In genomic region chr3:49401758-49402157, GRCh38 we compare ENCODE assay signal across 22 cellular contexts. TPM values are rescaled to one million over a fixed set of nuclear protein-coding genes. Genes with fewer than 3 reads are reported as not detected.
DNase-seq lines count a peak whose midpoint lies in the region; ATAC-seq and TF ChIP-seq lines count a peak whose summit lies in the region.
"Had no signal": no experiment of that assay in that cellular context is flagged by ENCODE, and none has a peak within 500 bp of the region (broad histone marks: within the 10 kb centered on the region; RNA-seq: fewer than 3 reads in every experiment).

No MANE protein-coding gene starts in this region.

- peaks cover 34% of the 10 kb centered on the region for H4K20me1 ChIP-seq in DOHH2 (ENCODE audit: control insufficient read depth, insufficient read depth, low read depth, low read length)

- H3K36me3 ChIP-seq in DOHH2 (ENCODE audit: control insufficient read depth, low read length) (peaks cover 62% of the 10 kb centered on the region), left lung (peaks cover 0 to 15% of the 10 kb centered on the region in 2 donors), upper lobe of left lung (peaks cover 0 to 17% (median 2%) of the 10 kb centered on the region in 4 donors)
- H3K36me3 ChIP-seq: neural progenitor cell had no signal

- peaks cover 100% of the 10 kb centered on the region for H3K79me2 ChIP-seq in DOHH2 (ENCODE audit: control insufficient read depth, low read length)

- DNase-seq in activated T-cell treated with anti-CD3 and anti-CD28 coated beads, Interleukin-2, amount 50 U/mL, for 24 hours = no peak
- no peak for DNase-seq in activated T-cell treated with anti-CD3 and anti-CD28 coated beads for 4 hours
- DNase-seq in left lung = no peak
- peak in 1 of 2 donors; percentile 79 for DNase-seq in upper lobe of left lung
- no peak for DNase-seq in GM19240 (ENCODE audit: insufficient read length, low spot score)
- no peak for DNase-seq in NCI-H1048 (lab: John Stamatoyannopoulos, UW)
- DNase-seq: activated CD4-positive, alpha-beta T cell treated with anti-CD3 and anti-CD28 coated beads for 1 hour; dorsolateral prefrontal cortex; left ventricle myocardium superior; mucosa of descending colon; NCI-H2171; NCI-H526 treated with DMSO at 0.1 percent for 48 hours; RPMI8226; sigmoid colon; stomach had no signal

- no peak for TF ChIP-seq CTCF in DOHH2 (IDR thresholded peaks at IDR 0.05; ENCODE audit: low read depth, low read length, poor library complexity, severe bottlenecking)
- TF ChIP-seq CTCF in left lung (IDR thresholded peaks at IDR 0.05) = no peak
- no peak for TF ChIP-seq CTCF in upper lobe of left lung (IDR thresholded peaks at IDR 0.05)

- no peak overlapping the region for H3K4me3 Mint-ChIP-seq in activated T-cell treated with anti-CD3 and anti-CD28 coated beads, Interleukin-2, amount 50 U/mL, for 24 hours
- H3K4me3 Mint-ChIP-seq: activated T-helper 17 cell treated with anti-CD3 and anti-CD28 coated beads, Interleukin-2, amount 50 U/mL, for 72 hours; neural progenitor cell had no signal

- H3K27me3 ChIP-seq in DOHH2 (ENCODE audit: control insufficient read depth, low read length) (no peaks in the 10 kb centered on the region), left lung (no peaks in the 10 kb centered on the region), upper lobe of left lung (no peaks in the 10 kb centered on the region)
- H3K27me3 ChIP-seq: dorsolateral prefrontal cortex, neural progenitor cell, sigmoid colon, stomach, tibial nerve had no signal

- TF ChIP-seq EP300 in upper lobe of left lung (IDR thresholded peaks at IDR 0.05) = peak in 2 of 4 donors; percentile 18 to 76

- 0 out of 2 replicates have a peak overlapping the region, but pooled peaks have one; percentile 20 for H3K4me3 ChIP-seq in DOHH2 (ENCODE audit: low read length)
- H3K4me3 ChIP-seq in left lung = no peak overlapping the region
- no peak overlapping the region for H3K4me3 ChIP-seq in upper lobe of left lung
- H3K4me3 ChIP-seq: dorsolateral prefrontal cortex, mucosa of descending colon, neural progenitor cell, sigmoid colon, stomach, tibial nerve had no signal

- no peaks in the 10 kb centered on the region for H3K9me3 ChIP-seq in DOHH2 (ENCODE audit: control insufficient read depth, insufficient read depth, low read length)
- H3K9me3 ChIP-seq in left lung = no peaks in the 10 kb centered on the region
- no peaks in the 10 kb centered on the region for H3K9me3 ChIP-seq in upper lobe of left lung
- H3K9me3 ChIP-seq: mucosa of descending colon, sigmoid colon, stomach, tibial nerve had no signal

- H3K4me1 ChIP-seq in DOHH2 (ENCODE audit: control insufficient read depth, low read length) = peaks cover 68% of the 10 kb centered on the region
- peaks cover 33 to 97% of the 10 kb centered on the region in 2 donors for H3K4me1 ChIP-seq in left lung
- H3K4me1 ChIP-seq in upper lobe of left lung = peaks cover 67 to 87% (median 81%) of the 10 kb centered on the region in 4 donors
- H3K4me1 ChIP-seq: neural progenitor cell had no signal

- H3K9me3 Mint-ChIP-seq in activated T-cell treated with anti-CD3 and anti-CD28 coated beads, Interleukin-2, amount 50 U/mL, for 24 hours = no peaks in the 10 kb centered on the region
- H3K9me3 Mint-ChIP-seq: activated naive CD4-positive, alpha-beta T cell treated with anti-CD3 and anti-CD28 coated beads, Interleukin-2, amount 50 U/mL, for 72 hours; activated T-helper 17 cell treated with anti-CD3 and anti-CD28 coated beads, Interleukin-2, amount 50 U/mL, for 72 hours; neural progenitor cell had no signal

- H3K9me2 ChIP-seq in DOHH2 (replicated peaks; ENCODE audit: control insufficient read depth, low read length) = no peaks in the 10 kb centered on the region

- H3K4me1 Mint-ChIP-seq in activated T-cell treated with anti-CD3 and anti-CD28 coated beads, Interleukin-2, amount 50 U/mL, for 24 hours (ENCODE audit: low read depth) = peaks cover 65% of the 10 kb centered on the region

- no peak for TF ChIP-seq POLR2A in upper lobe of left lung (IDR thresholded peaks at IDR 0.05)

- H3K27ac ChIP-seq in DOHH2 (ENCODE audit: low read depth, low read length) = peak overlapping the region; percentile 34
- H3K27ac ChIP-seq in left lung = peak overlapping the region in 1 of 2 donors; percentile 63
- H3K27ac ChIP-seq in upper lobe of left lung = peak overlapping the region; percentile 20 to 54 (median 42)
- H3K27ac ChIP-seq: neural progenitor cell, stomach, tibial nerve had no signal

- peak; percentile 79 for ATAC-seq in left lung
- peak in 1 of 2 donors; percentile 77 for ATAC-seq in upper lobe of left lung (ENCODE audit: low FRiP score in 2 of 2)
- ATAC-seq in HG02981 (IDR thresholded peaks at IDR 0.05; ENCODE audit: unreplicated experiment) = no peak
- ATAC-seq: activated naive CD4-positive, alpha-beta T cell treated with anti-CD3 and anti-CD28 coated beads, Interleukin-2, amount 50 U/mL, for 72 hours; activated T-helper 17 cell treated with anti-CD3 and anti-CD28 coated beads, Interleukin-2, amount 50 U/mL, for 72 hours; left ventricle myocardium superior; mucosa of descending colon had no signal

- 49 to 51% methylated on average over 2 of the region's 2 CpGs for WGBS in upper lobe of left lung, 2 donors

- peak overlapping the region; percentile 81 for H3K27ac Mint-ChIP-seq in activated T-cell treated with anti-CD3 and anti-CD28 coated beads, Interleukin-2, amount 50 U/mL, for 24 hours
- H3K27ac Mint-ChIP-seq: activated T-helper 17 cell treated with anti-CD3 and anti-CD28 coated beads, Interleukin-2, amount 50 U/mL, for 72 hours; neural progenitor cell had no signal

- peak overlapping the region; percentile 54 for H3K4me2 ChIP-seq in DOHH2 (ENCODE audit: low read length)
- H3K4me2 ChIP-seq: neural progenitor cell had no signal

- peaks cover 78% of the 10 kb centered on the region for H3K36me3 Mint-ChIP-seq in activated T-cell treated with anti-CD3 and anti-CD28 coated beads, Interleukin-2, amount 50 U/mL, for 24 hours (ENCODE audit: low read depth)

- no peaks in the 10 kb centered on the region for H3K27me3 Mint-ChIP-seq in activated T-cell treated with anti-CD3 and anti-CD28 coated beads, Interleukin-2, amount 50 U/mL, for 24 hours
- H3K27me3 Mint-ChIP-seq: activated T-helper 17 cell treated with anti-CD3 and anti-CD28 coated beads, Interleukin-2, amount 50 U/mL, for 72 hours; progenitor cell of endocrine pancreas had no signal

- intact Hi-C loops in left lung (cut with DNase I) = no loop called here

- peaks cover 7% of the 10 kb centered on the region for H3F3A ChIP-seq in DOHH2 (ENCODE audit: control insufficient read depth, insufficient read depth)

RNA-seq across cellular contexts. Expression of gene RHOA, which starts 10.0 kb away (rescaled TPM):
- 100 to 1,000 TPM; 480 to 625 TPM for total RNA-seq in left lung
- total RNA-seq in upper lobe of left lung = 100 to 1,000 TPM; 206 to 611 (median 456) TPM

RNA-seq across cellular contexts. Expression of gene TCTA, which starts 10.5 kb away (rescaled TPM):
- total RNA-seq in left lung (10 to 100 TPM; 37.2 to 41.5 TPM), upper lobe of left lung (10 to 100 TPM; 21.8 to 52.3 (median 39.5) TPM)

RNA-seq across cellular contexts. Expression of gene AMT, which starts 20.5 kb away (rescaled TPM):
- total RNA-seq in left lung = 1 to 10 TPM; 5.9 to 8.8 TPM
- total RNA-seq in upper lobe of left lung = 10 to 100 TPM in 3 of 6 donors, 1 to 10 TPM in 3; 2.3 to 59.7 (median 11.4) TPM

RNA-seq across cellular contexts. Expression of gene NICN1, which starts 27.4 kb away (rescaled TPM):
- total RNA-seq in left lung (10 to 100 TPM; 17.1 to 23.4 TPM), upper lobe of left lung (10 to 100 TPM in 2 of 6 donors, 1 to 10 TPM in 4; 1.0 to 23.9 (median 8.0) TPM)

RNA-seq across cellular contexts. Expression of gene GPX1, which starts 43.6 kb away (rescaled TPM):
- total RNA-seq in left lung (100 to 1,000 TPM; 468 to 518 TPM), upper lobe of left lung (100 to 1,000 TPM; 174 to 603 (median 445) TPM)
